In genomic region chr3:128800241-128801187, GRCh38 we compare ENCODE assay signal across 9 cellular contexts.
DNase-seq lines count a peak whose midpoint lies in the region; ATAC-seq and TF ChIP-seq lines count a peak whose summit lies in the region.
"Had no signal": no experiment of that assay in that cellular context is flagged by ENCODE, and none has a peak within 500 bp of the region (broad histone marks: within the 10 kb centered on the region; RNA-seq: fewer than 3 reads in every experiment).

No MANE protein-coding gene starts in this region.

- TF ChIP-seq CTCF in esophagus muscularis mucosa (IDR thresholded peaks at IDR 0.05) = no peak
- no peak for TF ChIP-seq CTCF in GM10266 (IDR thresholded peaks at IDR 0.05; ENCODE audit: control insufficient read depth, insufficient read depth, low read depth, missing control alignments)
- TF ChIP-seq CTCF in tibial artery (IDR thresholded peaks at IDR 0.05) = no peak

- H3K4me3 ChIP-seq in esophagus muscularis mucosa (no peak overlapping the region), tibial artery (no peak overlapping the region)

- DNase-seq in G401 (ENCODE audit: low spot score) = peak; percentile 87
- DNase-seq in activated CD4-positive, alpha-beta T cell treated with anti-CD3 and anti-CD28 coated beads, Interleukin-2, amount 50 U/mL, for 4 hours = peak; percentile 45 to 53
- no peak for DNase-seq in esophagus muscularis mucosa (ENCODE audit: extremely low spot score)
- DNase-seq in smooth muscle cell of the brain vasculature (ENCODE audit: low read depth, low spot score) = peak; percentile 89
- no peak for DNase-seq in GM10266 (ENCODE audit: extremely low spot score)
- DNase-seq in tibial artery = no peak

- intact Hi-C loops in esophagus muscularis mucosa (cut with DNase I) = no loop called here
- intact Hi-C loops in tibial artery (cut with DNase I; ENCODE audit: low total_unique reads) = no loop called here

- ATAC-seq in GM21576 (IDR thresholded peaks at IDR 0.05; ENCODE audit: unreplicated experiment) (no peak), HG03432 (IDR thresholded peaks at IDR 0.05; ENCODE audit: unreplicated experiment) (no peak)
- ATAC-seq: HCT116 had no signal

- H3K27me3 ChIP-seq in esophagus muscularis mucosa (no peaks in the 10 kb centered on the region), tibial artery (no peaks in the 10 kb centered on the region)

- H3K4me1 ChIP-seq in esophagus muscularis mucosa = peaks cover 42 to 62% (median 58%) of the 10 kb centered on the region in 4 donors
- H3K4me1 ChIP-seq in tibial artery = peaks cover 0 to 19% (median 2%) of the 10 kb centered on the region in 4 donors

- no peak for TF ChIP-seq EP300 in esophagus muscularis mucosa (IDR thresholded peaks at IDR 0.05)

- H3K36me3 ChIP-seq in esophagus muscularis mucosa (peaks cover 16 to 45% (median 39%) of the 10 kb centered on the region in 4 donors), tibial artery (peaks cover 42 to 50% (median 44%) of the 10 kb centered on the region in 3 donors)

- no peak for TF ChIP-seq POLR2A in esophagus muscularis mucosa (IDR thresholded peaks at IDR 0.05; ENCODE audit: low read depth)

- H3K9me3 ChIP-seq in esophagus muscularis mucosa (no peaks in the 10 kb centered on the region), tibial artery (no peaks in the 10 kb centered on the region)

- in situ Hi-C loops in G401 (cut with HindIII; ENCODE audit: low sequenced_read_pairs) = no loop called here

- WGBS in esophagus muscularis mucosa = 73% methylated on average over 9 of the region's 9 CpGs

- peak overlapping the region; percentile 70 to 81 (median 75) for H3K27ac ChIP-seq in esophagus muscularis mucosa (replicated peaks in 1 of 4)
- H3K27ac ChIP-seq in tibial artery = no peak overlapping the region

Comparison
In these comparisons a context has a peak if more than half of its experiments do, and no peak if none do; other contexts are left out.
1. DNase-seq: peak in G401 (single experiment), activated CD4-positive, alpha-beta T cell treated with anti-CD3 and anti-CD28 coated beads, Interleukin-2, amount 50 U/mL, for 4 hours (2 of 2) and smooth muscle cell of the brain vasculature (single experiment); none in esophagus muscularis mucosa (single experiment), GM10266 (single experiment) and tibial artery (0 of 2).
2. H3K27ac ChIP-seq: peak in esophagus muscularis mucosa (4 of 4); none in tibial artery (0 of 2).